Comparison of ENCODE assay signal across 8 cellular contexts in the genomic region with DNA sequence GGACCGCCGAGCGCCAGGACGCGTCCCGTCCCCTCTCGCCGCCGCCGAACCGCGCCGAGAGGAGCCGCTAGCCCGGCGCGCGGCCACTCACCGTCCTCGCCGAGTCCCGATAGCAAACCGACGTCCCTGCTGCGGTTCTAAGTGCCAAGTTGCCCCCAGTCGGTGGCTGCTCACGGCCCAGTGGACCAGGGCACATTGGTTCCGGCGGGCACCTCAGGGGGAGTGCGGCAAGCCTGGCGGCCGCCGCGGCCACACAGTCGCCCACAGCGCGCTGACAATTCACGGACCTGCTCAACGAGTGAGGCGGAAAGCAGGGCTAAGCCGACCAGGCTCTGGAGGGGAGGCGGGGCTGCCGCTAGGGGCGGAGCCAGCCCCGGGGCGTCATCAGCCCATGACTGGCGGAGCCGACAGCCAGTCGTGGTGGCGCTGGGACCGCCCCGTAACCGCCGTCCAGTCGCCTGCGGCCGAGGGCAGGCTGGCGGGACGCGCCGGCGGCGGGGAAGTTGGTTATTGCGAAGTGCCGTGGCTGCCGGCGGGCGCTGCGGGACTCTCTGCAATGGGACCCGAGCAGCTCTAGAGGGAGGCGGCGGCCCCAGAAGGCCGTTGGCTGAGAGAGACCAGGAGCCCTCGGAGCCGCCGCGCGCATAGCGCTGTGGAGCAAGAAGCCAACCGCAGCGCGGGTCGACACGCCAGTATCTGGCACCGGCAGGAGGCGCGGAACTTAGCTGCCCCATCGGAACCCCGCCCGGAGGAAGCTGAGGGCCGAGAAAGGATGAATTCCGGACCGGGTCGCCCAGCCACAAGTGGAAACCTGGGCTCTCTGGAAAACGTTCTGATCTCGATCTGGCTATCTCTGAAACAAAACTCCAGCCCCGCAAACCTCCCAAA. TPM values are rescaled to one million over a fixed set of nuclear protein-coding genes. Genes with fewer than 3 reads are reported as not detected.
DNase-seq lines count a peak whose midpoint lies in the region; ATAC-seq and TF ChIP-seq lines count a peak whose summit lies in the region.

A gene with protein sequence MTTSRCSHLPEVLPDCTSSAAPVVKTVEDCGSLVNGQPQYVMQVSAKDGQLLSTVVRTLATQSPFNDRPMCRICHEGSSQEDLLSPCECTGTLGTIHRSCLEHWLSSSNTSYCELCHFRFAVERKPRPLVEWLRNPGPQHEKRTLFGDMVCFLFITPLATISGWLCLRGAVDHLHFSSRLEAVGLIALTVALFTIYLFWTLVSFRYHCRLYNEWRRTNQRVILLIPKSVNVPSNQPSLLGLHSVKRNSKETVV (minus strand): TSS at position 300 of the 888 bp plus-strand sequence. CDS start 112,387 bp downstream, outside the sequence.

- DNase-seq in DMS53 (lab: John Stamatoyannopoulos, UW) (peak; percentile 98), PC-3 (peak; percentile 97)
- DNase-seq in activated T-cell treated with anti-CD3 and anti-CD28 coated beads, Interleukin-2, amount 50 U/mL, for 4 hours: peak; percentile 90
- peak; percentile 95 for DNase-seq in stimulated activated CD8-positive, alpha-beta memory T cell treated with anti-CD3 and anti-CD28 coated beads, Interleukin-4, amount 100 ng/mL, for 48 hours

- H4K20me1 ChIP-seq in PC-3 (ENCODE audit: low read length): no peaks in the 10 kb centered on the region

- H3K4me1 ChIP-seq in PC-3 (ENCODE audit: insufficient read depth, low read length) (peaks cover 19% of the 10 kb centered on the region), esophagus (ENCODE audit: control insufficient read depth in 2 of 2, insufficient read depth in 2 of 2, low read length in 1 of 2) (peaks cover 3 to 5% of the 10 kb centered on the region in 2 donors), mucosa of stomach (ENCODE audit: control insufficient read depth, insufficient read depth, low read length) (peaks cover 21% of the 10 kb centered on the region)

- BruUV-seq in PC-3 (replicated peaks; lab: Mats Ljungman, UMichigan): TSS peak; percentile 68

- H3K27ac Mint-ChIP-seq in IgD-negative memory B cell: peak within 1 kb of the TSS; percentile 68 to 91 (median 90)

- peak within 1 kb of the TSS; percentile 46; the same call in 1 of the 2 replicates for H3K9ac ChIP-seq in PC-3 (ENCODE audit: low read length)
- H3K9ac ChIP-seq in mucosa of stomach (ENCODE audit: low read length): peak within 1 kb of the TSS; percentile 87

- H3K36me3 ChIP-seq in PC-3 (ENCODE audit: low read depth, low read length) (no peaks in the 10 kb centered on the region), esophagus (ENCODE audit: control insufficient read depth in 2 of 2, insufficient read depth in 2 of 2, low read length in 1 of 2) (no peaks in the 10 kb centered on the region), mucosa of stomach (ENCODE audit: control insufficient read depth, insufficient read depth, low read length) (no peaks in the 10 kb centered on the region)

- peak; percentile 95 for ATAC-seq in GM21576 (IDR thresholded peaks at IDR 0.05; ENCODE audit: unreplicated experiment)
- ATAC-seq in PC-3: peak; percentile 91
- peak; percentile 97 for ATAC-seq in activated T-cell treated with anti-CD3 and anti-CD28 coated beads, Interleukin-2, amount 50 U/mL, for 4 hours

- H3F3A ChIP-seq in PC-3 (ENCODE audit: low read length, unreplicated experiment): no peaks in the 10 kb centered on the region

- no peaks in the 10 kb centered on the region for H3K9me3 Mint-ChIP-seq in IgD-negative memory B cell
- no peaks in the 10 kb centered on the region for H3K9me3 Mint-ChIP-seq in activated T-cell treated with anti-CD3 and anti-CD28 coated beads, Interleukin-2, amount 50 U/mL, for 4 hours

- WGBS in esophagus, 2 donors: 0 to 1% methylated on average over 91 to 97 of the region's 97 CpGs

- H3K9me3 ChIP-seq in PC-3 (ENCODE audit: low read length): no peaks in the 10 kb centered on the region
- no peaks in the 10 kb centered on the region for H3K9me3 ChIP-seq in esophagus (ENCODE audit: control insufficient read depth in 2 of 2, insufficient read depth in 1 of 2, low read depth in 1 of 2, low read length in 1 of 2)
- H3K9me3 ChIP-seq in mucosa of stomach (ENCODE audit: control insufficient read depth, low read length): no peaks in the 10 kb centered on the region

- H3K4me1 Mint-ChIP-seq in IgD-negative memory B cell: peaks cover 30 to 35% (median 30%) of the 10 kb centered on the region in 3 donors
- H3K4me1 Mint-ChIP-seq in activated T-cell treated with anti-CD3 and anti-CD28 coated beads, Interleukin-2, amount 50 U/mL, for 4 hours (ENCODE audit: low read depth): peaks cover 18% of the 10 kb centered on the region

- H3K27ac ChIP-seq in PC-3 (ENCODE audit: low read length) (no peak within 1 kb of the TSS), esophagus (ENCODE audit: low read depth in 2 of 2, low read length in 1 of 2) (peak within 1 kb of the TSS; percentile 79 to 85)

- peak within 1 kb of the TSS; percentile 93 to 98 (median 96) for H3K4me3 Mint-ChIP-seq in IgD-negative memory B cell
- peak within 1 kb of the TSS; percentile 89 for H3K4me3 Mint-ChIP-seq in activated T-cell treated with anti-CD3 and anti-CD28 coated beads, Interleukin-2, amount 50 U/mL, for 4 hours

- CTCF ChIA-PET in PC-3 (lab: Charles Lee): no interaction called here

- H3K9me2 ChIP-seq in PC-3 (replicated peaks; ENCODE audit: low read length): no peaks in the 10 kb centered on the region

- no peaks in the 10 kb centered on the region for H3K79me2 ChIP-seq in PC-3 (ENCODE audit: low read length)

- H3K4me3 ChIP-seq in PC-3 (ENCODE audit: low read length) (peak within 1 kb of the TSS; percentile 91), esophagus (ENCODE audit: low read depth in 1 of 2, low read length in 2 of 2) (peak within 1 kb of the TSS; percentile 65 to 84), mucosa of stomach (ENCODE audit: low read length) (peak within 1 kb of the TSS; percentile 83)

- no peaks in the 10 kb centered on the region for H3K27me3 Mint-ChIP-seq in IgD-negative memory B cell
- peaks cover 6% of the 10 kb centered on the region for H3K27me3 Mint-ChIP-seq in activated T-cell treated with anti-CD3 and anti-CD28 coated beads, Interleukin-2, amount 50 U/mL, for 4 hours (ENCODE audit: low read depth)

- peak within 1 kb of the TSS; percentile 99 for H2AFZ ChIP-seq in PC-3 (ENCODE audit: low read length)

- H3K27me3 ChIP-seq in PC-3 (ENCODE audit: low read length) (no peaks in the 10 kb centered on the region), esophagus (ENCODE audit: control insufficient read depth in 1 of 2, insufficient read depth in 2 of 2, low read length in 2 of 2) (no peaks in the 10 kb centered on the region), mucosa of stomach (ENCODE audit: control insufficient read depth, insufficient read depth, low read length) (peaks cover 5% of the 10 kb centered on the region)

- intact Hi-C loops in PC-3 (cut with micrococcal nuclease): loop anchor here (1.0 kb wide), 2 partner anchors 10 to 112 kb away; no protein-coding TSS in a partner anchor

- POLR2A ChIA-PET in PC-3 (lab: Charles Lee; ENCODE audit: unreplicated experiment): interaction anchor here (0.6 kb wide), 2 partner anchors 32 to 176 kb away, joined by 3 to 6 read pairs; no protein-coding TSS in a partner anchor

- no peaks in the 10 kb centered on the region for H3K36me3 Mint-ChIP-seq in IgD-negative memory B cell
- H3K36me3 Mint-ChIP-seq in activated T-cell treated with anti-CD3 and anti-CD28 coated beads, Interleukin-2, amount 50 U/mL, for 4 hours (ENCODE audit: insufficient read depth): no peaks in the 10 kb centered on the region

- H3K4me2 ChIP-seq in PC-3 (ENCODE audit: low read length): peak within 1 kb of the TSS; percentile 100

- peak; percentile 36; the same call in 1 of the 2 replicates for TF ChIP-seq CTCF in PC-3 (conservative IDR thresholded peaks at IDR 0.05; ENCODE audit: low read depth, low read length)

RNA-seq across cellular contexts. Expression of the gene that starts here (rescaled TPM):
- polyA plus RNA-seq in IgD-negative memory B cell (31.7 TPM), esophagus (1 to 10 TPM; 1.5 to 2.4 TPM)
- total RNA-seq in PC-3 (2014; rRNA removed): 1.3 and 2.5 TPM in 2 replicates
- 1 to 10 TPM; 2.7 to 4.2 (median 3.3) TPM for total RNA-seq in activated T-cell treated with anti-CD3 and anti-CD28 coated beads, Interleukin-2, amount 50 U/mL, for 4 hours
